Comparison of ENCODE assay signal across 8 cellular contexts in genomic region chr19:58555369-58555885, GRCh38. TPM values are rescaled to one million over a fixed set of nuclear protein-coding genes. Genes with fewer than 3 reads are reported as not detected.
DNase-seq lines count a peak whose midpoint lies in the region; ATAC-seq, FAIRE-seq and TF ChIP-seq lines count a peak whose summit lies in the region.

No MANE protein-coding gene starts in this region.

- H3K27ac ChIP-seq in GM23338 (ENCODE audit: low read depth) (peak overlapping the region; percentile 97), gastroesophageal sphincter (peak overlapping the region; percentile 60 to 100 (median 97))

- H3K36me3 Mint-ChIP-seq in GM23338 (ENCODE audit: low read depth): peaks cover 66% of the 10 kb centered on the region
- peaks cover 41% of the 10 kb centered on the region for H3K36me3 Mint-ChIP-seq in WTC11

- DNase-seq in GM23338 (ENCODE audit: low spot score) (no peak), WTC11 (ENCODE audit: low spot score) (no peak), skeletal muscle cell (ENCODE audit: low read depth) (no peak), RCC 7860 (ENCODE audit: low spot score) (no peak), NCI-H345 treated with DMSO at 0.1 percent for 48 hours (lab: John Stamatoyannopoulos, UW; ENCODE audit: unreplicated experiment) (no peak), NCI-H1436 treated with DMSO at 0.1 percent for 48 hours (lab: John Stamatoyannopoulos, UW) (no peak)

- no peak overlapping the region for H2AFZ ChIP-seq in GM23338

- no peak for TF ChIP-seq EP300 in gastroesophageal sphincter (IDR thresholded peaks at IDR 0.05)

- no peak for TF ChIP-seq CTCF in GM23338 (conservative IDR thresholded peaks at IDR 0.05; ENCODE audit: low read depth in 2 of 2)
- no peak for TF ChIP-seq CTCF in WTC11 (IDR thresholded peaks at IDR 0.05)
- TF ChIP-seq CTCF in gastroesophageal sphincter (IDR thresholded peaks at IDR 0.05): no peak

- H3K4me3 Mint-ChIP-seq in GM23338 (peak overlapping the region; percentile 95), WTC11 (peak overlapping the region; percentile 91)

- TF ChIP-seq POLR2A in gastroesophageal sphincter (IDR thresholded peaks at IDR 0.05): no peak

- peaks cover 20% of the 10 kb centered on the region for H3K79me2 ChIP-seq in GM23338 (replicated peaks; ENCODE audit: insufficient read depth)

- peak overlapping the region; percentile 98 for H3K27ac Mint-ChIP-seq in GM23338
- H3K27ac Mint-ChIP-seq in WTC11: peak overlapping the region; percentile 99

- peaks cover 8% of the 10 kb centered on the region for H3K27me3 ChIP-seq in GM23338 (ENCODE audit: insufficient read depth)
- H3K27me3 ChIP-seq in gastroesophageal sphincter: no peaks in the 10 kb centered on the region

- H3K9me2 ChIP-seq in GM23338 (ENCODE audit: insufficient read depth): peaks cover 5% of the 10 kb centered on the region; the same call in 1 of the 2 replicates

- H3K4me3 ChIP-seq in GM23338 (peak overlapping the region; percentile 93), gastroesophageal sphincter (peak overlapping the region; percentile 47 to 81), skeletal muscle cell (ENCODE audit: low read depth, low read length) (peak overlapping the region; percentile 78)

- peaks cover 8% of the 10 kb centered on the region; the same call in 2 of the 3 replicates for H3K9me3 Mint-ChIP-seq in GM23338
- H3K9me3 Mint-ChIP-seq in WTC11: no peaks in the 10 kb centered on the region

- CTCF ChIA-PET in WTC11 (lab: Charles Lee): interaction anchor here (1.2 to 3.4 kb wide), 4 partner anchors 12 to 42 kb away, joined by 6 to 38 read pairs (median 19); partner anchors contain the start of genes TRIM28 and ZBTB45

- no peaks in the 10 kb centered on the region for H3K9me3 ChIP-seq in gastroesophageal sphincter

- POLR2A ChIA-PET in WTC11 (lab: Charles Lee): interaction anchor here (0.6 to 3.8 kb wide), 7 partner anchors 11 to 56 kb away, joined by 3 to 34 read pairs (median 6); partner anchors contain the start of genes TRIM28 and ZBTB45

- H3K4me1 ChIP-seq in GM23338 (ENCODE audit: insufficient read depth) (peaks cover 23% of the 10 kb centered on the region), gastroesophageal sphincter (peaks cover 12 to 63% (median 42%) of the 10 kb centered on the region in 3 donors)

- H3K27me3 Mint-ChIP-seq in GM23338 (ENCODE audit: insufficient read depth, low read depth, poor library complexity) (peaks cover 48% of the 10 kb centered on the region), WTC11 (ENCODE audit: low read depth) (peaks cover 12% of the 10 kb centered on the region)

- H3K36me3 ChIP-seq in GM23338 (ENCODE audit: insufficient read depth) (peaks cover 16% of the 10 kb centered on the region), gastroesophageal sphincter (peaks cover 0 to 49% of the 10 kb centered on the region in 2 donors)

- H3K4me1 Mint-ChIP-seq in GM23338: peaks cover 42% of the 10 kb centered on the region
- H3K4me1 Mint-ChIP-seq in WTC11: peaks cover 35% of the 10 kb centered on the region

- no peak for FAIRE-seq in RCC 7860 (lab: Jason Lieb, UNC)

- peak overlapping the region; percentile 81 for H3K4me2 ChIP-seq in GM23338

- H3F3A ChIP-seq in GM23338 (replicated peaks; ENCODE audit: low read depth): peaks cover 70% of the 10 kb centered on the region

- WGBS in gastroesophageal sphincter (ENCODE audit: low coverage in 1 of 2), 2 donors: 80% methylated on average over 1 of the region's 4 CpGs; no CpG with 5 or more reads in 1 of the 2 donors

- ATAC-seq in GM23338 (no peak), WTC11 (no peak), gastroesophageal sphincter (no peak), HG02610 (IDR thresholded peaks at IDR 0.05; ENCODE audit: unreplicated experiment) (no peak)

- no peaks in the 10 kb centered on the region; the same call in 1 of the 2 replicates for H4K20me1 ChIP-seq in GM23338 (replicated peaks; ENCODE audit: insufficient read depth)

TF ChIP-seq in GM23338, 12 proteins besides CTCF, POLR2A, EP300 and RAD21 (continues in another document):
- TF ChIP-seq POLR2AphosphoS5 (IDR thresholded peaks at IDR 0.05; ENCODE audit: low read depth): no peak

TF ChIP-seq in WTC11, 78 proteins besides CTCF, POLR2A, EP300 and RAD21 (continues in another document):
- TF ChIP-seq E2F5 (CRISPR knock-in tag; IDR thresholded peaks at IDR 0.05): no peak
- no peak for TF ChIP-seq PRRX2 (CRISPR knock-in tag; IDR thresholded peaks at IDR 0.05)
- no peak for TF ChIP-seq JAZF1 (CRISPR knock-in tag; IDR thresholded peaks at IDR 0.05)
- no peak for TF ChIP-seq ZNF532 (CRISPR knock-in tag; IDR thresholded peaks at IDR 0.05; ENCODE audit: borderline replicate concordance)
- no peak for TF ChIP-seq MAX (CRISPR knock-in tag; IDR thresholded peaks at IDR 0.05)
- TF ChIP-seq NFATC4 (CRISPR knock-in tag; IDR thresholded peaks at IDR 0.05): no peak

RNA-seq across cellular contexts. Expression of gene CHMP2A, which starts 0.5 kb away (rescaled TPM):
- total RNA-seq in GM23338 (2014; rRNA removed; shearing (Covaris generic)): 78.6 and 92.2 TPM in 2 replicates
- 143 and 145 TPM in 2 replicates for polyA plus RNA-seq in GM23338 (2016; fragmentation: Nextera tagmentation; extraction: Ambion mirVana)
- 109 to 126 TPM (median 119 TPM) in 3 replicates for total RNA-seq in WTC11 (2021)
- total RNA-seq in gastroesophageal sphincter: 100 to 1,000 TPM in 3 of 4 donors, 10 to 100 TPM in 1; 100.0 to 155 (median 126) TPM

RNA-seq across cellular contexts. Expression of gene UBE2M, which starts 3.0 kb away (rescaled TPM):
- 43.7 and 64.5 TPM in 2 replicates for total RNA-seq in GM23338 (2014; rRNA removed; shearing (Covaris generic))
- 27.6 and 39.8 TPM in 2 replicates for polyA plus RNA-seq in GM23338 (2016; fragmentation: Nextera tagmentation; extraction: Ambion mirVana)
- 93.7 to 105 TPM (median 97.1 TPM) in 3 replicates for total RNA-seq in WTC11 (2021)
- total RNA-seq in gastroesophageal sphincter: 10 to 100 TPM; 28.1 to 43.6 (median 37.8) TPM

RNA-seq across cellular contexts. Expression of gene TRIM28, which starts 11.6 kb away (rescaled TPM):
- total RNA-seq in GM23338 (2014; rRNA removed; shearing (Covaris generic)): 1,208 and 1,430 TPM in 2 replicates
- 920 and 1,022 TPM in 2 replicates for polyA plus RNA-seq in GM23338 (2016; fragmentation: Nextera tagmentation; extraction: Ambion mirVana)
- total RNA-seq in WTC11 (2021) (1,095 to 1,221 TPM (median 1,108 TPM) in 3 replicates), gastroesophageal sphincter (100 to 1,000 TPM; 171 to 274 (median 196) TPM)

RNA-seq across cellular contexts. Expression of gene MZF1, which starts 17.7 kb away (rescaled TPM):
- 17.8 and 21.8 TPM in 2 replicates for total RNA-seq in GM23338 (2014; rRNA removed; shearing (Covaris generic))
- polyA plus RNA-seq in GM23338 (2016; fragmentation: Nextera tagmentation; extraction: Ambion mirVana): 10.2 and 10.8 TPM in 2 replicates
- total RNA-seq in WTC11 (2021): 22.2 to 26.2 TPM (median 23.9 TPM) in 3 replicates
- 10 to 100 TPM; 13.4 to 43.7 (median 22.4) TPM for total RNA-seq in gastroesophageal sphincter

RNA-seq across cellular contexts. Expression of gene ZBTB45, which starts 35.8 kb away (rescaled TPM):
- 9.0 and 10.4 TPM in 2 replicates for total RNA-seq in GM23338 (2014; rRNA removed; shearing (Covaris generic))
- polyA plus RNA-seq in GM23338 (2016; fragmentation: Nextera tagmentation; extraction: Ambion mirVana): 8.5 and 9.5 TPM in 2 replicates
- total RNA-seq in WTC11 (2021) (17.0 to 19.7 TPM (median 18.0 TPM) in 3 replicates), gastroesophageal sphincter (10 to 100 TPM in 3 of 4 donors, 1 to 10 TPM in 1; 9.8 to 14.0 (median 13.4) TPM)
